In the genomic region with DNA sequence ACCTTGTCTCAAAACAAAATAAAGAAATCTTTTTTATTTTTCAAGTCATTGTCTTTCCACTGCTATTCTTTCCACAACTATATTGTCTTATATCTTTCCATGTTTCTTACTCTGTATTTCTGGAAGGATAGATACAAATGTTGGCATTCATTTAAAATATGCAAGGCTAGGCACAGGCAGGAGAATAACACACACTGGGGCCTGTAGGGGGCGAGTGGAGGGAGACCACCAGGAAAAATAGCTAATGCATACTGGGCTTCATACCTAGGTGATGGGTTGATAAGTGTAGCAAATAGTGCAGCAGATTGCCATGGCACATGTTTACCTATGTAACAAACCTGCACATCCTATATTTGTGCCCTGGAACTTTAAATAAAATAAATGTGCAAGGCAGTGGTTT, we compare ENCODE assay signal across 24 cellular contexts. TPM values are rescaled to one million over a fixed set of nuclear protein-coding genes. Genes with fewer than 3 reads are reported as not detected.
DNase-seq lines count a peak whose midpoint lies in the region; ATAC-seq, FAIRE-seq and TF ChIP-seq lines count a peak whose summit lies in the region.
"Had no signal": no experiment of that assay in that cellular context is flagged by ENCODE, and none has a peak within 500 bp of the region (broad histone marks: within the 10 kb centered on the region; RNA-seq: fewer than 3 reads in every experiment).

No MANE protein-coding gene starts in this region.

- H3K4me3 ChIP-seq in DND-41 (ENCODE audit: low read depth in 1 of 2, low read length in 2 of 2): no peak overlapping the region
- no peak overlapping the region for H3K4me3 ChIP-seq in KMS-11 (IDR thresholded peaks at IDR 0.05; ENCODE audit: insufficient read depth, low read depth, low read length)
- H3K4me3 ChIP-seq in astrocyte (ENCODE audit: insufficient read depth, low read depth, low read length): no peak overlapping the region
- no peak overlapping the region for H3K4me3 ChIP-seq in CD8-positive, alpha-beta T cell (ENCODE audit: low read depth, low read length)
- H3K4me3 ChIP-seq in lower leg skin (ENCODE audit: low read depth, poor library complexity, severe bottlenecking): no peak overlapping the region
- H3K4me3 ChIP-seq: ascending aorta, esophagus muscularis mucosa, lung, testis had no signal

- H4K20me1 ChIP-seq in DND-41 (ENCODE audit: insufficient read depth, low read length): peaks cover 4% of the 10 kb centered on the region; the same call in 1 of the 2 replicates
- no peaks in the 10 kb centered on the region for H4K20me1 ChIP-seq in KMS-11 (ENCODE audit: insufficient read depth)
- peaks cover 15% of the 10 kb centered on the region for H4K20me1 ChIP-seq in astrocyte (ENCODE audit: insufficient read depth, low read length)

- H3K9me3 Mint-ChIP-seq in astrocyte (ENCODE audit: unreplicated experiment): peaks cover 3% of the 10 kb centered on the region
- no peaks in the 10 kb centered on the region for H3K9me3 Mint-ChIP-seq in CD8-positive, alpha-beta T cell
- H3K9me3 Mint-ChIP-seq: CD4-positive, alpha-beta memory T cell had no signal

- H2AFZ ChIP-seq in DND-41 (ENCODE audit: low read depth, low read length): no peak overlapping the region
- no peak overlapping the region for H2AFZ ChIP-seq in KMS-11 (ENCODE audit: low read depth)
- no peak overlapping the region for H2AFZ ChIP-seq in astrocyte (ENCODE audit: low read depth, low read length)

- H3K4me1 Mint-ChIP-seq in astrocyte (ENCODE audit: low read depth, unreplicated experiment): no peaks in the 10 kb centered on the region
- H3K4me1 Mint-ChIP-seq in CD8-positive, alpha-beta T cell (ENCODE audit: low read depth): peaks cover 19% of the 10 kb centered on the region

- 89 to 97% methylated on average over 1 of the region's 1 CpG for WGBS in lower leg skin, 2 donors

- H3K79me2 ChIP-seq in DND-41 (ENCODE audit: insufficient read depth, low read length): peaks cover 32% of the 10 kb centered on the region
- H3K79me2 ChIP-seq in KMS-11 (ENCODE audit: insufficient read depth, low read depth): peaks cover 9% of the 10 kb centered on the region; the same call in 1 of the 2 replicates
- peaks cover 43% of the 10 kb centered on the region for H3K79me2 ChIP-seq in astrocyte (ENCODE audit: insufficient read depth, low read length)

- no peak for TF ChIP-seq POLR2A in lower leg skin (IDR thresholded peaks at IDR 0.05)

- CTCF ChIA-PET in CD8-positive, alpha-beta T cell (lab: Charles Lee): interaction anchor here (0.6 kb wide), 1 partner anchor 1355 kb away, joined by 3 read pairs; no protein-coding TSS in a partner anchor

- peak; percentile 35 for TF ChIP-seq CTCF in DND-41 (IDR thresholded peaks at IDR 0.05; ENCODE audit: borderline replicate concordance, extremely low read depth, low read length, poor library complexity, severe bottlenecking)
- 0 out of 2 replicates have a peak, but pooled peaks have one; percentile 13 for TF ChIP-seq CTCF in KMS-11 (conservative IDR thresholded peaks at IDR 0.05; ENCODE audit: low read depth, low read length)
- TF ChIP-seq CTCF in astrocyte (IDR thresholded peaks at IDR 0.05; ENCODE audit: insufficient read depth, low read depth, low read length): peak; percentile 20
- TF ChIP-seq CTCF in foreskin keratinocyte (conservative IDR thresholded peaks at IDR 0.05): peak; percentile 19
- TF ChIP-seq CTCF in CD8-positive, alpha-beta T cell (IDR thresholded peaks at IDR 0.05): no peak
- no peak for TF ChIP-seq CTCF in lower leg skin (IDR thresholded peaks at IDR 0.05)

- H3K4me2 ChIP-seq in DND-41 (ENCODE audit: insufficient read depth, low read length) (no peak overlapping the region), KMS-11 (no peak overlapping the region), astrocyte (ENCODE audit: low read length) (no peak overlapping the region)

- no peak overlapping the region for H3K4me3 Mint-ChIP-seq in astrocyte (ENCODE audit: unreplicated experiment)
- H3K4me3 Mint-ChIP-seq in CD8-positive, alpha-beta T cell: no peak overlapping the region
- H3K4me3 Mint-ChIP-seq: activated naive CD8-positive, alpha-beta T cell; CD4-positive, alpha-beta memory T cell; stimulated activated naive B cell treated with anti-CD40 and anti-IgM and Interleukin-4, amounts not matched to agents 10 μg/mL and 1 μg/mL and 100 μg/mL, for 72 hours had no signal

- peaks cover 7% of the 10 kb centered on the region for H3K36me3 Mint-ChIP-seq in astrocyte (ENCODE audit: low read depth, unreplicated experiment)
- peaks cover 71% of the 10 kb centered on the region for H3K36me3 Mint-ChIP-seq in CD8-positive, alpha-beta T cell

- intact Hi-C loops in CD8-positive, alpha-beta T cell (cut with DNase I, micrococcal nuclease): no loop called here
- intact Hi-C loops in lower leg skin (cut with DNase I; ENCODE audit: low total_unique reads): no loop called here

- H3K9me3 ChIP-seq in DND-41 (ENCODE audit: insufficient read depth, low read length, severe bottlenecking) (no peaks in the 10 kb centered on the region), astrocyte (ENCODE audit: insufficient read depth, low read depth, low read length) (no peaks in the 10 kb centered on the region)
- H3K9me3 ChIP-seq in CD8-positive, alpha-beta T cell (ENCODE audit: low read length): no peaks in the 10 kb centered on the region
- H3K9me3 ChIP-seq: ascending aorta, esophagus muscularis mucosa, testis had no signal

- H3K9ac ChIP-seq in DND-41 (ENCODE audit: low read depth, low read length) (no peak overlapping the region), KMS-11 (no peak overlapping the region), astrocyte (ENCODE audit: low read length) (no peak overlapping the region)

- ATAC-seq in DND-41 (ENCODE audit: insufficient read depth, low read depth) (0 out of 3 replicates have a peak, but pooled peaks have one; percentile 37), foreskin keratinocyte (no peak), GM18873 (IDR thresholded peaks at IDR 0.05; ENCODE audit: low FRiP score, unreplicated experiment) (no peak)
- ATAC-seq in CD8-positive, alpha-beta T cell: no peak
- ATAC-seq: stimulated activated naive B cell treated with anti-CD40 and anti-IgM and Interleukin-4, amounts not matched to agents 10 μg/mL and 1 μg/mL and 100 μg/mL, for 72 hours had no signal

- peaks cover 57% of the 10 kb centered on the region for H3K36me3 ChIP-seq in DND-41 (ENCODE audit: insufficient read depth, low read length)
- H3K36me3 ChIP-seq in KMS-11 (ENCODE audit: insufficient read depth): 0 out of 2 replicates have a peak, but pooled peaks cover 2% of the 10 kb centered on the region
- H3K36me3 ChIP-seq in astrocyte (ENCODE audit: insufficient read depth, low read length): peaks cover 15% of the 10 kb centered on the region
- peaks cover 16% of the 10 kb centered on the region for H3K36me3 ChIP-seq in CD8-positive, alpha-beta T cell (ENCODE audit: insufficient read depth, low read length)

- DNase-seq in DND-41: no peak
- DNase-seq in astrocyte (ENCODE audit: low read depth): no peak
- no peak for DNase-seq in foreskin keratinocyte
- DNase-seq in NCI-H128 (lab: John Stamatoyannopoulos, UW; ENCODE audit: unreplicated experiment): no peak
- DNase-seq in CD8-positive, alpha-beta T cell: no peak
- DNase-seq in lower leg skin (ENCODE audit: low spot score in 2 of 2): no peak
- DNase-seq: CD4-positive, alpha-beta memory T cell; DMS53; effector memory CD4-positive, alpha-beta T cell; IMR-90; kidney; NCI-H146; NCI-H2171 treated with DMSO at 0.1 percent for 48 hours; NCI-H524 treated with DMSO at 0.1 percent for 48 hours; stimulated activated CD4-positive, alpha-beta T cell treated with anti-CD3 and anti-CD28 coated beads, Interleukin-2, amount 100 ng/mL, for 48 hours; stimulated activated naive B cell treated with anti-CD40 and anti-IgM and Interleukin-4, amounts not matched to agents 10 μg/mL and 1 μg/mL and 100 μg/mL, for 72 hours; testis had no signal

- no peak for FAIRE-seq in astrocyte (lab: Jason Lieb, UNC)
- FAIRE-seq: kidney had no signal

- H3K27me3 Mint-ChIP-seq in astrocyte (ENCODE audit: low read depth, unreplicated experiment): no peaks in the 10 kb centered on the region
- no peaks in the 10 kb centered on the region for H3K27me3 Mint-ChIP-seq in CD8-positive, alpha-beta T cell (ENCODE audit: low read depth)
- H3K27me3 Mint-ChIP-seq: activated naive CD8-positive, alpha-beta T cell; CD4-positive, alpha-beta memory T cell; stimulated activated naive B cell treated with anti-CD40 and anti-IgM and Interleukin-4, amounts not matched to agents 10 μg/mL and 1 μg/mL and 100 μg/mL, for 72 hours had no signal

- H3K27ac Mint-ChIP-seq in astrocyte (ENCODE audit: unreplicated experiment): no peak overlapping the region
- no peak overlapping the region for H3K27ac Mint-ChIP-seq in CD8-positive, alpha-beta T cell
- H3K27ac Mint-ChIP-seq: activated naive CD8-positive, alpha-beta T cell; stimulated activated naive B cell treated with anti-CD40 and anti-IgM and Interleukin-4, amounts not matched to agents 10 μg/mL and 1 μg/mL and 100 μg/mL, for 72 hours had no signal

- H3K4me1 ChIP-seq in DND-41 (ENCODE audit: insufficient read depth, low read length) (peaks cover 3% of the 10 kb centered on the region; the same call in 1 of the 2 replicates), KMS-11 (ENCODE audit: low read depth, poor library complexity, severe bottlenecking) (no peaks in the 10 kb centered on the region), astrocyte (ENCODE audit: insufficient read depth, low read length) (no peaks in the 10 kb centered on the region), foreskin keratinocyte (no peaks in the 10 kb centered on the region)
- no peaks in the 10 kb centered on the region for H3K4me1 ChIP-seq in CD8-positive, alpha-beta T cell (ENCODE audit: insufficient read depth, low read length)
- H3K4me1 ChIP-seq: ascending aorta, esophagus muscularis mucosa, testis had no signal

- H3K27me3 ChIP-seq in DND-41 (ENCODE audit: insufficient read depth, low read length, poor library complexity) (no peaks in the 10 kb centered on the region), KMS-11 (ENCODE audit: insufficient read depth, low read depth) (no peaks in the 10 kb centered on the region), astrocyte (ENCODE audit: insufficient read depth, low read length) (no peaks in the 10 kb centered on the region), foreskin keratinocyte (no peaks in the 10 kb centered on the region)
- H3K27me3 ChIP-seq in CD8-positive, alpha-beta T cell (ENCODE audit: insufficient read depth, low read length): no peaks in the 10 kb centered on the region
- H3K27me3 ChIP-seq: ascending aorta, esophagus muscularis mucosa, testis had no signal

- H3K27ac ChIP-seq in DND-41 (ENCODE audit: low read length) (no peak overlapping the region), KMS-11 (no peak overlapping the region), astrocyte (ENCODE audit: low read depth, low read length) (no peak overlapping the region), foreskin keratinocyte (no peak overlapping the region)
- H3K27ac ChIP-seq in CD8-positive, alpha-beta T cell (ENCODE audit: low read depth, low read length): no peak overlapping the region
- H3K27ac ChIP-seq: ascending aorta, esophagus muscularis mucosa, HL-60, testis had no signal

- POLR2A ChIA-PET in CD8-positive, alpha-beta T cell (lab: Charles Lee): no interaction called here

RNA-seq across cellular contexts. Expression of a gene that starts 9.6 kb away (rescaled TPM):
- 29.8 and 31.9 TPM in 2 replicates for total RNA-seq in astrocyte
- 37.0 and 38.2 TPM in 2 replicates for total RNA-seq in foreskin keratinocyte
- polyA plus RNA-seq in foreskin keratinocyte: 25.3 and 30.2 TPM in 2 replicates
- 10 to 100 TPM in 1 of 2 experiments, 1 to 10 TPM in 1; 9.4 to 11.4 TPM for total RNA-seq in CD8-positive, alpha-beta T cell
- total RNA-seq in lower leg skin: 10 to 100 TPM; 26.6 to 33.0 (median 30.0) TPM

RNA-seq across cellular contexts. Expression of a gene that starts 9.7 kb away (rescaled TPM):
- 16.7 and 20.9 TPM in 2 replicates for total RNA-seq in astrocyte
- 33.3 and 34.6 TPM in 2 replicates for total RNA-seq in foreskin keratinocyte
- polyA plus RNA-seq in foreskin keratinocyte: 35.7 and 40.6 TPM in 2 replicates
- 10 to 100 TPM; 12.6 to 15.6 TPM for total RNA-seq in CD8-positive, alpha-beta T cell
- 10 to 100 TPM; 14.5 to 32.4 (median 25.4) TPM for total RNA-seq in lower leg skin

RNA-seq across cellular contexts. Expression of a gene that starts 35.8 kb away (rescaled TPM):
- total RNA-seq in astrocyte (3.4 and 3.9 TPM in 2 replicates), foreskin keratinocyte (3.0 and 3.8 TPM in 2 replicates), lower leg skin (1 to 10 TPM; 3.3 to 9.8 (median 5.7) TPM)
- 2.2 and 2.4 TPM in 2 replicates for polyA plus RNA-seq in foreskin keratinocyte
- 10 to 100 TPM in 1 of 2 experiments, 1 to 10 TPM in 1; 9.7 to 11.0 TPM for total RNA-seq in CD8-positive, alpha-beta T cell
- total RNA-seq: ascending aorta had no signal

RNA-seq across cellular contexts. Expression of a gene that starts 35.8 kb away (rescaled TPM):
- total RNA-seq in astrocyte: 2.4 and 3.9 TPM in 2 replicates
- total RNA-seq in foreskin keratinocyte: 3.0 and 4.1 TPM in 2 replicates
- polyA plus RNA-seq in foreskin keratinocyte: 1.1 and 1.3 TPM in 2 replicates
- 10 to 100 TPM; 14.4 to 14.9 TPM for total RNA-seq in CD8-positive, alpha-beta T cell
- total RNA-seq in lower leg skin: 10 to 100 TPM in 2 of 4 donors, 1 to 10 TPM in 2; 7.0 to 12.6 (median 10.8) TPM
- total RNA-seq: ascending aorta had no signal

RNA-seq across cellular contexts. Expression of a gene that starts 49.0 kb away (rescaled TPM):
- total RNA-seq in astrocyte (0.59 and 0.60 TPM in 2 replicates), foreskin keratinocyte (0.44 and 0.60 TPM in 2 replicates), lower leg skin (1 to 10 TPM; 1.2 to 4.2 (median 2.7) TPM)
- polyA plus RNA-seq in foreskin keratinocyte: 0.36 and 0.50 TPM in 2 replicates
- 1 to 10 TPM; 1.3 to 1.8 TPM for total RNA-seq in CD8-positive, alpha-beta T cell
- polyA plus RNA-seq: IMR-90 had no signal

Comparison
In these comparisons a context has a peak if more than half of its experiments do, and no peak if none do; other contexts are left out.
1. CTCF ChIP-seq: peak in DND-41 (single experiment), KMS-11 (single experiment), astrocyte (single experiment) and foreskin keratinocyte (single experiment); none in CD8-positive, alpha-beta T cell (single experiment) and lower leg skin (0 of 3).